Comparison of ENCODE assay signal across 12 cellular contexts in the genomic region with DNA sequence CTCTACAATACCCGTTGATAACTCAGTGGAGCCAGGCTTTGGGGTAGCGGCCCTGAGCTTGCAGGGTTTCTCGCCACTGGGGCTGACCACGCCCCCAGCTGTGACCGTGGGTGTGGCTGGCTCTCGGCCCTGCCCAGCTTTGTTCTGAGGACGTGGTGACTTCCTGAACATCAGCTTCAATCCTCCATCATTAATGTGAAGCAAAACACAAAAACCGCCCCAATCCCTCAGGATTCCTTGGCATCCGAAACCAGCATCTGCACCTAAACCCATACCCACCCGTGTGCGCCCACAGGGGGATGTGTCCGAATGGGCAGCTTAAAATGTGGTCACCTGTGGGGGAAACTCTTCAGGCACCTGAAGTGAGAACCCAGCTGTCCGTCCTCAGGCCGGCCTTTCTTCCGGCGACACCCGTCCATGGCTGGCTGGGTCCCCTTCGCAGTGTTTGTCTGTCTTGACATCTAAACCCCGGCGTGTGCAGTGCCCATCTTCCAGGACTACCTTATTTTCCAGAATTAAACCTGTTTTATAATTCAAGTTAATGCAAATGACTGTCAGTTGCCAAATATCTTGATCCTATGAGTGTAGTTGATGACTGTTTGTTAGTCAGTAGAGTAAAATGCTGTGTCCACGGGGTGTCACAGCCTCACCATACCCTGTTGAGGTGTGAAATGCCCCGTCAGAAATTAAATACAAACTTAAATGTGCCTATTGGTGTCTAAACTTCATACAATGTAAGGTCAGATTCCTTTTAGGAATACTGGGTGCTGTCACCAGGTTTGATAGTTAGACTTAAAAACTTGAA. TPM values are rescaled to one million over a fixed set of nuclear protein-coding genes. Genes with fewer than 3 reads are reported as not detected.
DNase-seq lines count a peak whose midpoint lies in the region; ATAC-seq, FAIRE-seq and TF ChIP-seq lines count a peak whose summit lies in the region.
"Had no signal": no experiment of that assay in that cellular context is flagged by ENCODE, and none has a peak within 500 bp of the region (broad histone marks: within the 10 kb centered on the region; RNA-seq: fewer than 3 reads in every experiment).

No MANE protein-coding gene starts in this region.

- 81% methylated on average over 22 of the region's 22 CpGs for WGBS in GM12878 (ENCODE audit: insufficient coverage, insufficient replicate concordance, low lambda C conversion rate, missing lambda C conversion rate)

- intact Hi-C loops in GM12878 (cut with micrococcal nuclease; ENCODE audit: unreplicated experiment): no loop called here
- intact Hi-C loops in naive thymus-derived CD4-positive, alpha-beta T cell (cut with micrococcal nuclease): no loop called here

- H3K27ac Mint-ChIP-seq in naive thymus-derived CD4-positive, alpha-beta T cell: peak overlapping the region in 4 of 9 donors; percentile 21 to 72 (median 42)
- H3K27ac Mint-ChIP-seq in activated CD4-positive, alpha-beta memory T cell treated with anti-CD3 and anti-CD28 coated beads, Interleukin-2, amount 10 ng/mL, durations not matched to agents 7 days and 5 days: no peak overlapping the region
- H3K27ac Mint-ChIP-seq: B cell had no signal

- no peak for TF ChIP-seq RAD21 in GM12878 (IDR thresholded peaks at IDR 0.05; ENCODE audit: insufficient read depth, low read depth, low read length)

- H3K4me2 ChIP-seq in GM12878 (ENCODE audit: control insufficient read depth, insufficient read depth): no peak overlapping the region

- no peak overlapping the region for H2AFZ ChIP-seq in GM12878 (ENCODE audit: control insufficient read depth, low read depth, low read length)

- no peak for FAIRE-seq in GM12878 (lab: Jason Lieb, UNC)

- H3K79me2 ChIP-seq in GM12878 (ENCODE audit: control insufficient read depth, insufficient read depth, low read length): no peaks in the 10 kb centered on the region

- POLR2A ChIA-PET in HEK293T (lab: Yijun Ruan, JAX) (no interaction called here), GM12878 (lab: Charles Lee) (interaction anchor here (0.7 kb wide), 1 partner anchor 131 kb away, joined by 3 read pairs; no protein-coding TSS in a partner anchor)
- POLR2A ChIA-PET in naive thymus-derived CD4-positive, alpha-beta T cell (lab: Charles Lee): interaction anchor here (0.6 to 0.9 kb wide), 2 partner anchors 28 to 256 kb away, joined by 3 read pairs; no protein-coding TSS in a partner anchor
- POLR2A ChIA-PET in activated CD4-positive, alpha-beta memory T cell treated with anti-CD3 and anti-CD28 coated beads, Interleukin-2, amount 10 ng/mL, durations not matched to agents 7 days and 5 days (lab: Charles Lee): no interaction called here

- peaks cover 0 to 5% (median 0%) of the 10 kb centered on the region in 7 donors for H3K4me1 Mint-ChIP-seq in naive thymus-derived CD4-positive, alpha-beta T cell
- peaks cover 4% of the 10 kb centered on the region for H3K4me1 Mint-ChIP-seq in activated CD4-positive, alpha-beta memory T cell treated with anti-CD3 and anti-CD28 coated beads, Interleukin-2, amount 10 ng/mL, durations not matched to agents 7 days and 5 days
- H3K4me1 Mint-ChIP-seq: B cell had no signal

- ATAC-seq in GM12878 (peak; percentile 19; the same call in 1 of the 3 replicates), GM18520 (IDR thresholded peaks at IDR 0.05; ENCODE audit: unreplicated experiment) (no peak)
- peak; percentile 33 for ATAC-seq in naive thymus-derived CD4-positive, alpha-beta T cell
- ATAC-seq: left lobe of liver had no signal

- H3K27ac ChIP-seq in GM12878 (ENCODE audit: control insufficient read depth, insufficient read depth): no peak overlapping the region
- no peak overlapping the region for H3K27ac ChIP-seq in naive thymus-derived CD4-positive, alpha-beta T cell (ENCODE audit: low read depth, low read length)
- H3K27ac ChIP-seq: sigmoid colon had no signal

- SMC1A ChIA-PET in GM12878 (lab: Charles Lee; ENCODE audit: uncharacterized antibody, unreplicated experiment): no interaction called here

- H3K9ac ChIP-seq in GM12878 (ENCODE audit: control insufficient read depth, insufficient read depth, low read length): no peak overlapping the region

- TF ChIP-seq POLR2A in GM12878 (IDR thresholded peaks at IDR 0.05; ENCODE audit: low read depth, low read length): 0 out of 2 replicates have a peak, but pooled peaks have one; percentile 17

- H3K27me3 ChIP-seq in GM12878 (replicated peaks in 1 of 2; ENCODE audit: control insufficient read depth in 2 of 2, insufficient read depth in 2 of 2, low read length in 1 of 2): no peaks in the 10 kb centered on the region
- no peaks in the 10 kb centered on the region for H3K27me3 ChIP-seq in naive thymus-derived CD4-positive, alpha-beta T cell (ENCODE audit: control insufficient read depth in 2 of 2, insufficient read depth in 2 of 2, low read length in 2 of 2)
- H3K27me3 ChIP-seq: dorsolateral prefrontal cortex, sigmoid colon had no signal

- H3K36me3 ChIP-seq in GM12878 (ENCODE audit: control insufficient read depth in 2 of 2, insufficient read depth in 2 of 2, low read length in 1 of 2): peaks cover 12 to 56% of the 10 kb centered on the region in 2 experiments; a peak in 3 of 4 replicates
- H3K36me3 ChIP-seq in naive thymus-derived CD4-positive, alpha-beta T cell (ENCODE audit: control insufficient read depth in 2 of 3, insufficient read depth in 3 of 3, low read length in 3 of 3): peaks cover 0 to 95% (median 12%) of the 10 kb centered on the region in 3 experiments

- in situ Hi-C loops in GM12878 (cut with MboI): no loop called here

- H4K20me1 ChIP-seq in GM12878 (ENCODE audit: control insufficient read depth, insufficient read depth): no peaks in the 10 kb centered on the region

- peaks cover 0 to 26% (median 15%) of the 10 kb centered on the region in 5 donors for H3K36me3 Mint-ChIP-seq in naive thymus-derived CD4-positive, alpha-beta T cell
- H3K36me3 Mint-ChIP-seq in activated CD4-positive, alpha-beta memory T cell treated with anti-CD3 and anti-CD28 coated beads, Interleukin-2, amount 10 ng/mL, durations not matched to agents 7 days and 5 days (ENCODE audit: low read depth): peaks cover 54% of the 10 kb centered on the region

- peaks cover 0 to 3% (median 0%) of the 10 kb centered on the region in 11 donors for H3K9me3 Mint-ChIP-seq in naive thymus-derived CD4-positive, alpha-beta T cell
- no peaks in the 10 kb centered on the region for H3K9me3 Mint-ChIP-seq in activated CD4-positive, alpha-beta memory T cell treated with anti-CD3 and anti-CD28 coated beads, Interleukin-2, amount 10 ng/mL, durations not matched to agents 7 days and 5 days

- DNase-seq in NCI-H82 (lab: John Stamatoyannopoulos, UW): peak; percentile 44
- no peak for DNase-seq in NCI-H82 treated with DMSO at 0.1 percent for 48 hours (lab: John Stamatoyannopoulos, UW; ENCODE audit: unreplicated experiment)
- DNase-seq in HEK293T (ENCODE audit: extremely low spot score): peak; percentile 54
- no peak for DNase-seq in GM12878 (ENCODE audit: low read depth, low spot score)
- DNase-seq in naive thymus-derived CD4-positive, alpha-beta T cell: no peak
- DNase-seq in activated CD4-positive, alpha-beta memory T cell treated with anti-CD3 and anti-CD28 coated beads, Interleukin-2, amount 10 ng/mL, durations not matched to agents 7 days and 5 days: no peak
- DNase-seq in NCI-H2171 (lab: John Stamatoyannopoulos, UW): no peak
- DNase-seq: sigmoid colon had no signal

- H3K4me1 ChIP-seq in GM12878 (ENCODE audit: control insufficient read depth, insufficient read depth, low read length): no peaks in the 10 kb centered on the region
- no peaks in the 10 kb centered on the region for H3K4me1 ChIP-seq in naive thymus-derived CD4-positive, alpha-beta T cell (ENCODE audit: control insufficient read depth in 2 of 2, insufficient read depth in 2 of 2, low read length in 2 of 2)
- H3K4me1 ChIP-seq: sigmoid colon had no signal

- no peak overlapping the region for H3K4me3 Mint-ChIP-seq in naive thymus-derived CD4-positive, alpha-beta T cell
- H3K4me3 Mint-ChIP-seq in activated CD4-positive, alpha-beta memory T cell treated with anti-CD3 and anti-CD28 coated beads, Interleukin-2, amount 10 ng/mL, durations not matched to agents 7 days and 5 days: no peak overlapping the region
- H3K4me3 Mint-ChIP-seq: B cell had no signal

- H3K9me3 ChIP-seq in GM12878 (replicated peaks; ENCODE audit: control insufficient read depth, insufficient read depth, low read length): no peaks in the 10 kb centered on the region
- no peaks in the 10 kb centered on the region for H3K9me3 ChIP-seq in naive thymus-derived CD4-positive, alpha-beta T cell (ENCODE audit: control insufficient read depth in 2 of 3, low read length in 3 of 3)
- H3K9me3 ChIP-seq: sigmoid colon had no signal

- H3K27me3 Mint-ChIP-seq in naive thymus-derived CD4-positive, alpha-beta T cell: no peaks in the 10 kb centered on the region
- H3K27me3 Mint-ChIP-seq in activated CD4-positive, alpha-beta memory T cell treated with anti-CD3 and anti-CD28 coated beads, Interleukin-2, amount 10 ng/mL, durations not matched to agents 7 days and 5 days: no peaks in the 10 kb centered on the region
- H3K27me3 Mint-ChIP-seq: B cell had no signal

- TF ChIP-seq EP300 in GM12878 (IDR thresholded peaks at IDR 0.05; ENCODE audit: borderline replicate concordance in 1 of 2, control insufficient read depth in 1 of 2, low read depth in 2 of 2, low read length in 2 of 2): no peak

- CTCF ChIA-PET in HEK293T (lab: Yijun Ruan, JAX) (no interaction called here), GM12878 (lab: Yijun Ruan, JAX) (interaction anchor here (0.7 kb wide), 1 partner anchor 19 kb away, joined by 3 read pairs; no protein-coding TSS in a partner anchor)
- CTCF ChIA-PET in naive thymus-derived CD4-positive, alpha-beta T cell (lab: Charles Lee): no interaction called here
- CTCF ChIA-PET in activated CD4-positive, alpha-beta memory T cell treated with anti-CD3 and anti-CD28 coated beads, Interleukin-2, amount 10 ng/mL, durations not matched to agents 7 days and 5 days (lab: Charles Lee): no interaction called here

- TF ChIP-seq CTCF in GM12878 (IDR thresholded peaks at IDR 0.05 in 2 of 3, conservative IDR thresholded peaks at IDR 0.05 in 1 of 3; ENCODE audit: control insufficient read depth in 2 of 3, extremely low read depth in 1 of 3, insufficient read depth in 1 of 3, low read depth in 3 of 3, low read length in 3 of 3): no peak

- RAD21 ChIA-PET in GM12878 (lab: Charles Lee; ENCODE audit: unreplicated experiment): no interaction called here

- no peak overlapping the region for H3K4me3 ChIP-seq in GM12878
- no peak overlapping the region for H3K4me3 ChIP-seq in naive thymus-derived CD4-positive, alpha-beta T cell (ENCODE audit: low read length)
- H3K4me3 ChIP-seq: dorsolateral prefrontal cortex, sigmoid colon had no signal

- TSS peak; percentile 43 for BruUV-seq in GM12878 (replicated peaks; lab: Mats Ljungman, UMichigan)

RNA-seq across cellular contexts. Expression of a gene that starts 27.3 kb away (rescaled TPM):
- total RNA-seq in GM12878 (2013; cell fraction: nucleolus; rRNA removed): 57.2 and 62.2 TPM in 2 replicates
- total RNA-seq in GM12878 (2014; rRNA removed): 17.7 and 21.6 TPM in 2 replicates
- total RNA-seq in GM12878 (2014; rRNA removed; fragmentation: Illumina TruSeq; extraction: Trizol): 7.2 and 8.1 TPM in 2 replicates
- total RNA-seq in GM12878 (2021): 33.8 and 35.2 TPM in 2 replicates
- 7.8 TPM for polyA plus RNA-seq in GM12878 (2011; ENCODE audit: low read depth)
- 7.8 and 14.4 TPM in 2 replicates for polyA plus RNA-seq in GM12878 (2011; rRNA removed)
- polyA plus RNA-seq in GM12878 (2011; cell fraction: cytosol; rRNA removed): 16.4 and 22.8 TPM in 2 replicates
- 61.3 and 74.5 TPM in 2 replicates for polyA plus RNA-seq in GM12878 (2011; cell fraction: nucleus; rRNA removed)
- polyA plus RNA-seq in GM12878 (2012): 28.2 and 30.0 TPM in 2 replicates
- polyA plus RNA-seq in GM12878 (2014; fragmentation: Illumina TruSeq; extraction: Trizol): 2.6 and 6.5 TPM in 2 replicates
- polyA plus RNA-seq in GM12878 (2014; fragmentation: Nextera tagmentation; extraction: Ambion mirVana): 1 to 10 TPM in 1 of 2 experiments, under 1 TPM in 1; 0.39 to 2.2 TPM
- 18.9 and 24.9 TPM in 2 replicates for polyA plus RNA-seq in GM12878 (2014; rRNA removed)
- polyA plus RNA-seq in GM12878 (2016; fragmentation: Nextera tagmentation; extraction: Ambion mirVana): 10 to 100 TPM; 37.3 to 38.6 TPM
- polyA minus RNA-seq in GM12878 (2011; rRNA and poly(A)+ RNA removed): 7.6 and 15.5 TPM in 2 replicates
- polyA minus RNA-seq in GM12878 (2011; cell fraction: cytosol; rRNA and poly(A)+ RNA removed): 11.8 and 13.4 TPM in 2 replicates
- polyA minus RNA-seq in GM12878 (2011; cell fraction: nucleus; rRNA and poly(A)+ RNA removed): 17.9 and 37.1 TPM in 2 replicates
- 10 to 100 TPM; 32.7 to 50.1 (median 43.6) TPM for total RNA-seq in naive thymus-derived CD4-positive, alpha-beta T cell
- 10 to 100 TPM; 29.2 to 41.1 TPM for polyA plus RNA-seq in naive thymus-derived CD4-positive, alpha-beta T cell
- 10 to 100 TPM; 34.2 to 36.0 TPM for total RNA-seq in activated CD4-positive, alpha-beta memory T cell treated with anti-CD3 and anti-CD28 coated beads, Interleukin-2, amount 10 ng/mL, durations not matched to agents 7 days and 5 days

Comparison
In these comparisons a context has a peak if more than half of its experiments do, and no peak if none do; other contexts are left out.
1. DNase-seq: peak in NCI-H82 (single experiment) and HEK293T (single experiment); none in NCI-H82 treated with DMSO at 0.1 percent for 48 hours (single experiment), GM12878 (single experiment), naive thymus-derived CD4-positive, alpha-beta T cell (0 of 9), activated CD4-positive, alpha-beta memory T cell treated with anti-CD3 and anti-CD28 coated beads, Interleukin-2, amount 10 ng/mL, durations not matched to agents 7 days and 5 days (single experiment) and NCI-H2171 (single experiment).
2. POLR2A ChIA-PET loops: an anchor here in GM12878 (0.7 kb wide) and naive thymus-derived CD4-positive, alpha-beta T cell (0.6 to 0.9 kb wide); none called in HEK293T and activated CD4-positive, alpha-beta memory T cell treated with anti-CD3 and anti-CD28 coated beads, Interleukin-2, amount 10 ng/mL, durations not matched to agents 7 days and 5 days.